Comparison of ENCODE assay signal across 9 cellular contexts in genomic region chr7:26187380-26188290, GRCh38. TPM values are rescaled to one million over a fixed set of nuclear protein-coding genes. Genes with fewer than 3 reads are reported as not detected.
DNase-seq lines count a peak whose midpoint lies in the region; ATAC-seq, FAIRE-seq and TF ChIP-seq lines count a peak whose summit lies in the region.
"Had no signal": no experiment of that assay in that cellular context is flagged by ENCODE, and none has a peak within 500 bp of the region (broad histone marks: within the 10 kb centered on the region; RNA-seq: fewer than 3 reads in every experiment).

No MANE protein-coding gene starts in this region.

- H3K36me3 ChIP-seq in Karpas-422 (ENCODE audit: insufficient read depth, low read length), result peaks cover 40% of the 10 kb centered on the region

- H3K27ac Mint-ChIP-seq in activated CD8-positive, alpha-beta T cell treated with anti-CD3 and anti-CD28 coated beads for 36 hours, result peak overlapping the region; percentile 85
- H3K27ac Mint-ChIP-seq in nephron progenitor cell, result peak overlapping the region; percentile 86

- H3K27me3 Mint-ChIP-seq in activated CD8-positive, alpha-beta T cell treated with anti-CD3 and anti-CD28 coated beads for 36 hours, result no peaks in the 10 kb centered on the region
- H3K27me3 Mint-ChIP-seq in nephron progenitor cell (ENCODE audit: low read depth, poor library complexity), result no peaks in the 10 kb centered on the region

- H3K4me3 Mint-ChIP-seq in activated CD8-positive, alpha-beta T cell treated with anti-CD3 and anti-CD28 coated beads for 36 hours, result peak overlapping the region; percentile 18
- H3K4me3 Mint-ChIP-seq in nephron progenitor cell, result no peak overlapping the region

- POLR2A ChIA-PET in activated CD8-positive, alpha-beta T cell treated with anti-CD3 and anti-CD28 coated beads for 36 hours (lab: Charles Lee), result interaction anchor here (0.6 to 19.9 kb wide), 41 partner anchors 9 to 326 kb away, joined by 3 to 588 read pairs (median 4); partner anchors contain the start of genes CBX3, HNRNPA2B1, NFE2L3 and SNX10

- CTCF ChIA-PET in activated CD8-positive, alpha-beta T cell treated with anti-CD3 and anti-CD28 coated beads for 36 hours (lab: Charles Lee), result interaction anchor here (0.6 to 3.8 kb wide), 12 partner anchors 10 to 295 kb away, joined by 3 to 31 read pairs (median 5); no protein-coding TSS in a partner anchor

- no peak overlapping the region for H3K4me2 ChIP-seq in Karpas-422 (ENCODE audit: low read depth, low read length, poor library complexity, severe bottlenecking)

- ATAC-seq in activated CD8-positive, alpha-beta T cell treated with anti-CD3 and anti-CD28 coated beads for 36 hours, result peak; percentile 21
- no peak for ATAC-seq in GM21367 (IDR thresholded peaks at IDR 0.05; ENCODE audit: unreplicated experiment)

- peaks cover 2% of the 10 kb centered on the region for H3K4me1 ChIP-seq in Karpas-422 (ENCODE audit: low read length)

- H4K20me1 ChIP-seq in Karpas-422 (ENCODE audit: insufficient read depth, low read depth, low read length), result peaks cover 47% of the 10 kb centered on the region

- H2AFZ ChIP-seq in Karpas-422 (ENCODE audit: low read length), result no peak overlapping the region

- H3K9me3 ChIP-seq in Karpas-422 (ENCODE audit: low read length), result no peaks in the 10 kb centered on the region

- H3K9me2 ChIP-seq in Karpas-422 (replicated peaks; ENCODE audit: insufficient read depth, low read length), result no peaks in the 10 kb centered on the region

- H3K27me3 ChIP-seq in Karpas-422 (ENCODE audit: low read length), result no peaks in the 10 kb centered on the region

- FAIRE-seq in H54 (lab: Jason Lieb, UNC), result no peak

- no peaks in the 10 kb centered on the region for H3K79me2 ChIP-seq in Karpas-422 (ENCODE audit: low read length)

- DNase-seq in G401 (ENCODE audit: low spot score) (peak; percentile 65), Karpas-422 (peak; percentile 73), nephron progenitor cell (no peak), islet precursor cell (no peak), H54 (ENCODE audit: insufficient read length, low spot score) (no peak)
- DNase-seq in activated CD8-positive, alpha-beta T cell treated with anti-CD3 and anti-CD28 coated beads for 36 hours, result peak; percentile 40
- DNase-seq: anterior cingulate cortex, NCI-H2029 had no signal

- peaks cover 87% of the 10 kb centered on the region for H3K4me1 Mint-ChIP-seq in activated CD8-positive, alpha-beta T cell treated with anti-CD3 and anti-CD28 coated beads for 36 hours (ENCODE audit: low read depth)
- peaks cover 15% of the 10 kb centered on the region for H3K4me1 Mint-ChIP-seq in nephron progenitor cell

- no peak overlapping the region for H3K4me3 ChIP-seq in Karpas-422 (ENCODE audit: low read length)

- H3K9ac ChIP-seq in Karpas-422 (ENCODE audit: low read length), result no peak overlapping the region

- peaks cover 88% of the 10 kb centered on the region for H3K36me3 Mint-ChIP-seq in activated CD8-positive, alpha-beta T cell treated with anti-CD3 and anti-CD28 coated beads for 36 hours (ENCODE audit: low read depth)
- H3K36me3 Mint-ChIP-seq in nephron progenitor cell (ENCODE audit: low read depth), result peaks cover 51% of the 10 kb centered on the region

- no peak for TF ChIP-seq CTCF in activated CD8-positive, alpha-beta T cell treated with anti-CD3 and anti-CD28 coated beads for 36 hours (IDR thresholded peaks at IDR 0.05)
- TF ChIP-seq CTCF in nephron progenitor cell (IDR thresholded peaks at IDR 0.05), result no peak

- TF ChIP-seq POLR2A in H54 (IDR thresholded peaks at IDR 0.05; ENCODE audit: low read depth, low read length), result no peak

- no peaks in the 10 kb centered on the region for H3K9me3 Mint-ChIP-seq in activated CD8-positive, alpha-beta T cell treated with anti-CD3 and anti-CD28 coated beads for 36 hours
- H3K9me3 Mint-ChIP-seq in nephron progenitor cell, result no peaks in the 10 kb centered on the region

- intact Hi-C loops in activated CD8-positive, alpha-beta T cell treated with anti-CD3 and anti-CD28 coated beads for 36 hours (cut with micrococcal nuclease), result loop anchor here (1.0 to 10.0 kb wide), 3 partner anchors 34 to 293 kb away; no protein-coding TSS in a partner anchor

- in situ Hi-C loops in G401 (cut with HindIII; ENCODE audit: low sequenced_read_pairs), result loop anchor here (10.0 kb wide), 1 partner anchor 293 kb away; no protein-coding TSS in a partner anchor

- H3K27ac ChIP-seq in Karpas-422 (ENCODE audit: low read length), result peak overlapping the region; percentile 67

RNA-seq across cellular contexts. Expression of gene HNRNPA2B1, which starts 12.9 kb away (rescaled TPM):
- 256 and 358 TPM in 2 replicates for total RNA-seq in G401 (2014; rRNA removed; shearing (Covaris generic))
- total RNA-seq in Karpas-422 (2014; rRNA removed; shearing (Covaris generic); ENCODE audit: low replicate concordance), result 145 and 197 TPM in 2 replicates
- 100 to 1,000 TPM; 871 to 893 TPM for total RNA-seq in activated CD8-positive, alpha-beta T cell treated with anti-CD3 and anti-CD28 coated beads for 36 hours

RNA-seq across cellular contexts. Expression of gene CBX3, which starts 13.9 kb away (rescaled TPM):
- total RNA-seq in G401 (2014; rRNA removed; shearing (Covaris generic)), result 344 and 437 TPM in 2 replicates
- total RNA-seq in Karpas-422 (2014; rRNA removed; shearing (Covaris generic); ENCODE audit: low replicate concordance), result 111 and 168 TPM in 2 replicates
- total RNA-seq in activated CD8-positive, alpha-beta T cell treated with anti-CD3 and anti-CD28 coated beads for 36 hours, result 100 to 1,000 TPM; 313 to 320 TPM

RNA-seq across cellular contexts. Expression of gene NFE2L3, which starts 35.6 kb away (rescaled TPM):
- total RNA-seq in G401 (2014; rRNA removed; shearing (Covaris generic)), result 211 and 236 TPM in 2 replicates
- total RNA-seq in Karpas-422 (2014; rRNA removed; shearing (Covaris generic); ENCODE audit: low replicate concordance), result not detected in 2 replicates
- 10 to 100 TPM; 21.5 to 22.6 TPM for total RNA-seq in activated CD8-positive, alpha-beta T cell treated with anti-CD3 and anti-CD28 coated beads for 36 hours

Comparison
In these comparisons a context has a peak if more than half of its experiments do, and no peak if none do; other contexts are left out.
1. DNase-seq: peak in G401 (single experiment), Karpas-422 (single experiment) and activated CD8-positive, alpha-beta T cell treated with anti-CD3 and anti-CD28 coated beads for 36 hours (single experiment); none in nephron progenitor cell (single experiment), islet precursor cell (single experiment) and H54 (single experiment).
2. RNA of gene NFE2L3, which starts 35.6 kb away (total RNA-seq): 211 to 236 TPM in G401 and 21.5 to 22.6 TPM in activated CD8-positive, alpha-beta T cell treated with anti-CD3 and anti-CD28 coated beads for 36 hours; not detected in Karpas-422; every median in the first group is over 10 times any median in the second.